ENCODE assay signal across 16 cellular contexts in the genomic region with DNA sequence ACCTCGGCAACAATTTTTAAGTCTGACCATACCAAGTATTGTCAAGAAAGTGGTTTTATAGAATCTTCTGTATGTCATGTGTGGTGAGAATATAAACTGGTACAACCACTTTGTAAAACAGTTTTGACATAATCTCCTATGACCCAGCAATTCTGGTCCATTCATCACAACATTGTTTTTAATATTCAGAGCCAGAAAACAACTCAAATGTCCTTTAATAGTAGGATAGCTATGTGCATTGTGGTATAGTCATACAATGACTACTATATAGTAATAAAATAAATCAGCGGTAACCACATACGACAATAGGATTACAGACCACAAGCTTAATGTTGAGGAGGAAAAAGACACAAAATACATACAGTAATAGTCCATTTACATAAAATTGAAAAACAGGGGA.
"Had no signal": no experiment of that assay in that cellular context is flagged by ENCODE, and none has a peak within 500 bp of the region (broad histone marks: within the 10 kb centered on the region; RNA-seq: fewer than 3 reads in every experiment).

No MANE protein-coding gene starts in this region.

- H3K36me3 ChIP-seq: heart left ventricle, lower lobe of right lung, sigmoid colon had no signal

- H3K27ac Mint-ChIP-seq: naive B cell had no signal

- H3K4me1 Mint-ChIP-seq: naive B cell had no signal

- H3K4me3 Mint-ChIP-seq: nephron progenitor cell had no signal

- DNase-seq: cortex of kidney; dorsolateral prefrontal cortex; effector CD8-positive, alpha-beta T cell; hypothalamus; lower lobe of right lung; mesenchymal stem cell; naive B cell; nephron progenitor cell; posterior cingulate gyrus; sigmoid colon; stimulated activated CD4-positive, alpha-beta T cell treated with anti-CD3 and anti-CD28 coated beads, Interleukin-12 subunit alpha, Interleukin-12 subunit beta, amount 100 ng/mL, for 4 hours; stimulated activated naive CD4-positive, alpha-beta T cell treated with Interleukin-2 at 50 U/mL for 16 hours; trophoblast cell had no signal

- H3K4me3 ChIP-seq: dorsolateral prefrontal cortex, heart left ventricle, lower lobe of right lung, sigmoid colon, skin epidermis had no signal

- ATAC-seq: esophagus mucosa had no signal

- H3K9me3 ChIP-seq: lower lobe of right lung, sigmoid colon had no signal

- H3K27ac ChIP-seq: dorsolateral prefrontal cortex, heart left ventricle, lower lobe of right lung, sigmoid colon, skin epidermis had no signal

- H3K27me3 ChIP-seq: dorsolateral prefrontal cortex, heart left ventricle, sigmoid colon had no signal

- H3K36me3 Mint-ChIP-seq: naive B cell had no signal

- H3K4me1 ChIP-seq: heart left ventricle, lower lobe of right lung, sigmoid colon had no signal
